1 cellular context compared by ENCODE assay signal in the genomic region with DNA sequence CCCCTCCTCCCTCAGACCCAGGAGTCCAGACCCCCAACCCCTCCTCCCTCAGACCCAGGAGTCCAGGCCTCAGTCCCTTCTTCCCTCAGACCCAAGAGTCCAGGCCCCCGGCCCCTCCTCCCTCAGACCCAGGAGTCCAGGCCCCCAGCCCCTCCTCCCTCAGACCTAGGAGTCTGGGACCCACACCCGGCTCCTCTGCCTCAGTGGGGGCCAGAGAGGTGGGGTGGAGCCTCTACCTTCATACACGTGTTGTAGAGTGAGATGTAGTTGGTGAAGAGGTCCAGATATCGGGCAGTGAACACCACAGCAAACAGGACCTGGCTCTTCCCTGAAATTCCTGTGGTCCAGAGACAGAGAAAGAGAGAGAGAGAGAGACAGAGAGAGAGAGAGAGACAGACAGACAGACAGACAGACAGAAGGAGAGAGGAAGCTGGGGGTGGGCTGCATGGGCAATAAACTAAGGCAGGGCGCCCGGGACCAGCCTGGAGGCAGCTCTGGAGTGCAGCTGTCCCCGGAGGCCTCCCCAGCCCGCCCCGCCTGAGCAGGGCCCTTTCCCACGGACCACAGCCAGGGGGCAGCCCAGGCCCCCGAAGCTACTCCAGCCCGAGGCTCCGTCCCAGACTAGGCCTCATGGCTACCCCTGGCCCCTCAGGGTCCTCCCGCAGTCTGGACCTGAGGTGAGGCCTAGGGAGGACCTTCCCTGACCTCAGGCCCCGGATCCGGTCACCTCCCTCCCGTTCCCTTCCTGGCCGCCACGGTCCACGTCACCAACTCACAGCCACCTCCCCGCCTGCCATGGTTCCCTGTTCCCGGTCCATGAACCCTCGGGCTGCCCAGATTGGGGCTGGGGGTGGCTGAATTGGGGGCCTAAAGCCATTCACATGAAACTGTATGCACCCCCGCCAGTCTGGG.
TF ChIP-seq lines count a peak whose summit lies in the region.

No MANE protein-coding gene starts in this region.

TF ChIP-seq in HepG2, 621 proteins besides CTCF, POLR2A, EP300 and RAD21 (continued from another document and continues in another):
- TF ChIP-seq, protein P1, sequence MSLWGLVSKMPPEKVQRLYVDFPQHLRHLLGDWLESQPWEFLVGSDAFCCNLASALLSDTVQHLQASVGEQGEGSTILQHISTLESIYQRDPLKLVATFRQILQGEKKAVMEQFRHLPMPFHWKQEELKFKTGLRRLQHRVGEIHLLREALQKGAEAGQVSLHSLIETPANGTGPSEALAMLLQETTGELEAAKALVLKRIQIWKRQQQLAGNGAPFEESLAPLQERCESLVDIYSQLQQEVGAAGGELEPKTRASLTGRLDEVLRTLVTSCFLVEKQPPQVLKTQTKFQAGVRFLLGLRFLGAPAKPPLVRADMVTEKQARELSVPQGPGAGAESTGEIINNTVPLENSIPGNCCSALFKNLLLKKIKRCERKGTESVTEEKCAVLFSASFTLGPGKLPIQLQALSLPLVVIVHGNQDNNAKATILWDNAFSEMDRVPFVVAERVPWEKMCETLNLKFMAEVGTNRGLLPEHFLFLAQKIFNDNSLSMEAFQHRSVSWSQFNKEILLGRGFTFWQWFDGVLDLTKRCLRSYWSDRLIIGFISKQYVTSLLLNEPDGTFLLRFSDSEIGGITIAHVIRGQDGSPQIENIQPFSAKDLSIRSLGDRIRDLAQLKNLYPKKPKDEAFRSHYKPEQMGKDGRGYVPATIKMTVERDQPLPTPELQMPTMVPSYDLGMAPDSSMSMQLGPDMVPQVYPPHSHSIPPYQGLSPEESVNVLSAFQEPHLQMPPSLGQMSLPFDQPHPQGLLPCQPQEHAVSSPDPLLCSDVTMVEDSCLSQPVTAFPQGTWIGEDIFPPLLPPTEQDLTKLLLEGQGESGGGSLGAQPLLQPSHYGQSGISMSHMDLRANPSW (CRISPR knock-in tag; IDR thresholded peaks at IDR 0.05; ENCODE audit: borderline replicate concordance), result no peak
- TF ChIP-seq, protein P2, sequence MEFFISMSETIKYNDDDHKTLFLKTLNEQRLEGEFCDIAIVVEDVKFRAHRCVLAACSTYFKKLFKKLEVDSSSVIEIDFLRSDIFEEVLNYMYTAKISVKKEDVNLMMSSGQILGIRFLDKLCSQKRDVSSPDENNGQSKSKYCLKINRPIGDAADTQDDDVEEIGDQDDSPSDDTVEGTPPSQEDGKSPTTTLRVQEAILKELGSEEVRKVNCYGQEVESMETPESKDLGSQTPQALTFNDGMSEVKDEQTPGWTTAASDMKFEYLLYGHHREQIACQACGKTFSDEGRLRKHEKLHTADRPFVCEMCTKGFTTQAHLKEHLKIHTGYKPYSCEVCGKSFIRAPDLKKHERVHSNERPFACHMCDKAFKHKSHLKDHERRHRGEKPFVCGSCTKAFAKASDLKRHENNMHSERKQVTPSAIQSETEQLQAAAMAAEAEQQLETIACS (CRISPR knock-in tag; IDR thresholded peaks at IDR 0.05), result peak; percentile 33; the same call in 1 of the 2 replicates
- TF ChIP-seq NR2F1 (CRISPR knock-in tag; IDR thresholded peaks at IDR 0.05) (0 out of 4 replicates have a peak, but pooled peaks of 1 of the 2 experiments have one; percentile 21), ZBTB7A (CRISPR knock-in tag; IDR thresholded peaks at IDR 0.05) (no peak; the same call in 1 of the 2 replicates), ZNF768 (CRISPR knock-in tag; IDR thresholded peaks at IDR 0.05) (peak; percentile 79), HHEX (CRISPR knock-in tag; IDR thresholded peaks at IDR 0.05) (no peak), ZNF569 (CRISPR knock-in tag; IDR thresholded peaks at IDR 0.05; ENCODE audit: borderline replicate concordance) (no peak), GATAD1 (CRISPR knock-in tag; IDR thresholded peaks at IDR 0.05) (peak; percentile 54), KAT7 (CRISPR knock-in tag; IDR thresholded peaks at IDR 0.05; ENCODE audit: borderline replicate concordance) (peak; percentile 83), ZMYM3 (CRISPR knock-in tag; IDR thresholded peaks at IDR 0.05) (no peak), ZNF460 (CRISPR knock-in tag; IDR thresholded peaks at IDR 0.05; ENCODE audit: borderline replicate concordance) (no peak), NFIC (IDR thresholded peaks at IDR 0.05; ENCODE audit: low read length) (no peak), PAF1 (CRISPR knock-in tag; IDR thresholded peaks at IDR 0.05) (no peak), YEATS4 (CRISPR knock-in tag; IDR thresholded peaks at IDR 0.05; ENCODE audit: borderline replicate concordance) (peak; percentile 84), ZBTB21 (CRISPR knock-in tag; IDR thresholded peaks at IDR 0.05) (no peak), RBM22 (optimal IDR thresholded peaks at IDR 0.05; ENCODE audit: low read length) (peak; percentile 18), NCOA1 (CRISPR knock-in tag; IDR thresholded peaks at IDR 0.05) (0 out of 2 replicates have a peak, but pooled peaks have one; percentile 61), ZNF563 (CRISPR knock-in tag; IDR thresholded peaks at IDR 0.05) (peak; percentile 83; the same call in 1 of the 2 replicates), ONECUT2 (CRISPR knock-in tag; IDR thresholded peaks at IDR 0.05) (no peak), ZBTB20 (CRISPR knock-in tag; IDR thresholded peaks at IDR 0.05; ENCODE audit: borderline replicate concordance, low read depth) (peak; percentile 20; the same call in 1 of the 2 replicates), ZMYM2 (CRISPR knock-in tag; IDR thresholded peaks at IDR 0.05) (peak; percentile 16; the same call in 1 of the 2 replicates), NBN (conservative IDR thresholded peaks at IDR 0.05) (no peak), HCFC1 (IDR thresholded peaks at IDR 0.05; ENCODE audit: low read depth, low read length) (no peak), ZNF720 (CRISPR knock-in tag; IDR thresholded peaks at IDR 0.05) (0 out of 2 replicates have a peak, but pooled peaks have one; percentile 47), JUN (CRISPR knock-in tag; IDR thresholded peaks at IDR 0.05) (no peak), SMAD1 (CRISPR knock-in tag; IDR thresholded peaks at IDR 0.05; ENCODE audit: borderline replicate concordance, low read depth) (no peak)
- TF ChIP-seq, protein P3, sequence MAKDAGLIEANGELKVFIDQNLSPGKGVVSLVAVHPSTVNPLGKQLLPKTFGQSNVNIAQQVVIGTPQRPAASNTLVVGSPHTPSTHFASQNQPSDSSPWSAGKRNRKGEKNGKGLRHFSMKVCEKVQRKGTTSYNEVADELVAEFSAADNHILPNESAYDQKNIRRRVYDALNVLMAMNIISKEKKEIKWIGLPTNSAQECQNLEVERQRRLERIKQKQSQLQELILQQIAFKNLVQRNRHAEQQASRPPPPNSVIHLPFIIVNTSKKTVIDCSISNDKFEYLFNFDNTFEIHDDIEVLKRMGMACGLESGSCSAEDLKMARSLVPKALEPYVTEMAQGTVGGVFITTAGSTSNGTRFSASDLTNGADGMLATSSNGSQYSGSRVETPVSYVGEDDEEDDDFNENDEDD (CRISPR knock-in tag; IDR thresholded peaks at IDR 0.05; ENCODE audit: borderline replicate concordance), result no peak
- TF ChIP-seq, protein P4, sequence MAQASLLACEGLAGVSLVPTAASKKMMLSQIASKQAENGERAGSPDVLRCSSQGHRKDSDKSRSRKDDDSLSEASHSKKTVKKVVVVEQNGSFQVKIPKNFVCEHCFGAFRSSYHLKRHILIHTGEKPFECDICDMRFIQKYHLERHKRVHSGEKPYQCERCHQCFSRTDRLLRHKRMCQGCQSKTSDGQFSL (CRISPR knock-in tag; IDR thresholded peaks at IDR 0.05), result 0 out of 2 replicates have a peak, but pooled peaks have one; percentile 57
- TF ChIP-seq, protein P5, sequence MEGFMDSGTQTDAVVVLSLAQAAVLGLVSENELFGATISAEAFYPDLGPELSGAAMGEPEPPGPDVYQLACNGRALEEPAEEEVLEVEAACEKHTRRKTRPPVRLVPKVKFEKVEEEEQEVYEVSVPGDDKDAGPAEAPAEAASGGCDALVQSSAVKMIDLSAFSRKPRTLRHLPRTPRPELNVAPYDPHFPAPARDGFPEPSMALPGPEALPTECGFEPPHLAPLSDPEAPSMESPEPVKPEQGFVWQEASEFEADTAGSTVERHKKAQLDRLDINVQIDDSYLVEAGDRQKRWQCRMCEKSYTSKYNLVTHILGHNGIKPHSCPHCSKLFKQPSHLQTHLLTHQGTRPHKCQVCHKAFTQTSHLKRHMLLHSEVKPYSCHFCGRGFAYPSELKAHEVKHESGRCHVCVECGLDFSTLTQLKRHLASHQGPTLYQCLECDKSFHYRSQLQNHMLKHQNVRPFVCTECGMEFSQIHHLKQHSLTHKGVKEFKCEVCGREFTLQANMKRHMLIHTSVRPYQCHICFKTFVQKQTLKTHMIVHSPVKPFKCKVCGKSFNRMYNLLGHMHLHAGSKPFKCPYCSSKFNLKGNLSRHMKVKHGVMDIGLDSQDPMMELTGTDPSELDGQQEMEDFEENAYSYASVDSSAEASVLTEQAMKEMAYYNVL (CRISPR knock-in tag; IDR thresholded peaks at IDR 0.05; ENCODE audit: borderline replicate concordance), result no peak
- TF ChIP-seq, protein P6, sequence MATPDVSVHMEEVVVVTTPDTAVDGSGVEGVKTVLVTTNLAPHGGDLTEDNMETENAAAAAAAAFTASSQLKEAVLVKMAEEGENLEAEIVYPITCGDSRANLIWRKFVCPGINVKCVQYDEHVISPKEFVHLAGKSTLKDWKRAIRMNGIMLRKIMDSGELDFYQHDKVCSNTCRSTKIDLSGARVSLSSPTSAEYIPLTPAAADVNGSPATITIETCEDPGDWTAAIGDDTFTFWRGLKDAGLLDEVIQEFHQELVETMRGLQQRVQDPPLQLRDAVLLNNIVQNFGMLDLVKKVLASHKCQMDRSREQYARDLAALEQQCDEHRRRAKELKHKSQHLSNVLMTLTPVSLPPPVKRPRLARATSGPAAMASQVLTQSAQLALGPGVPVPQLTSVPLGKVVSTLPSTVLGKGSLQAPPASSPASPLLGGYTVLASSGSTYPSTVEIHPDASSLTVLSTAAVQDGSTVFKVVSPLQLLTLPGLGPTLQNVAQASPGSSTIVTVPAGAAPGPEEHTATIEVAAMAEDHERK (CRISPR knock-in tag; IDR thresholded peaks at IDR 0.05; ENCODE audit: low read depth), result no peak
- TF ChIP-seq, protein P7, sequence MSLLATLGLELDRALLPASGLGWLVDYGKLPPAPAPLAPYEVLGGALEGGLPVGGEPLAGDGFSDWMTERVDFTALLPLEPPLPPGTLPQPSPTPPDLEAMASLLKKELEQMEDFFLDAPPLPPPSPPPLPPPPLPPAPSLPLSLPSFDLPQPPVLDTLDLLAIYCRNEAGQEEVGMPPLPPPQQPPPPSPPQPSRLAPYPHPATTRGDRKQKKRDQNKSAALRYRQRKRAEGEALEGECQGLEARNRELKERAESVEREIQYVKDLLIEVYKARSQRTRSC (CRISPR knock-in tag; IDR thresholded peaks at IDR 0.05; ENCODE audit: low read depth), result no peak
- TF ChIP-seq, protein P8, sequence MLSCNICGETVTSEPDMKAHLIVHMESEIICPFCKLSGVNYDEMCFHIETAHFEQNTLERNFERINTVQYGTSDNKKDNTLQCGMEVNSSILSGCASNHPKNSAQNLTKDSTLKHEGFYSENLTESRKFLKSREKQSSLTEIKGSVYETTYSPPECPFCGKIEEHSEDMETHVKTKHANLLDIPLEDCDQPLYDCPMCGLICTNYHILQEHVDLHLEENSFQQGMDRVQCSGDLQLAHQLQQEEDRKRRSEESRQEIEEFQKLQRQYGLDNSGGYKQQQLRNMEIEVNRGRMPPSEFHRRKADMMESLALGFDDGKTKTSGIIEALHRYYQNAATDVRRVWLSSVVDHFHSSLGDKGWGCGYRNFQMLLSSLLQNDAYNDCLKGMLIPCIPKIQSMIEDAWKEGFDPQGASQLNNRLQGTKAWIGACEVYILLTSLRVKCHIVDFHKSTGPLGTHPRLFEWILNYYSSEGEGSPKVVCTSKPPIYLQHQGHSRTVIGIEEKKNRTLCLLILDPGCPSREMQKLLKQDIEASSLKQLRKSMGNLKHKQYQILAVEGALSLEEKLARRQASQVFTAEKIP (CRISPR knock-in tag; IDR thresholded peaks at IDR 0.05; ENCODE audit: borderline replicate concordance), result no peak
- TF ChIP-seq, protein P9, sequence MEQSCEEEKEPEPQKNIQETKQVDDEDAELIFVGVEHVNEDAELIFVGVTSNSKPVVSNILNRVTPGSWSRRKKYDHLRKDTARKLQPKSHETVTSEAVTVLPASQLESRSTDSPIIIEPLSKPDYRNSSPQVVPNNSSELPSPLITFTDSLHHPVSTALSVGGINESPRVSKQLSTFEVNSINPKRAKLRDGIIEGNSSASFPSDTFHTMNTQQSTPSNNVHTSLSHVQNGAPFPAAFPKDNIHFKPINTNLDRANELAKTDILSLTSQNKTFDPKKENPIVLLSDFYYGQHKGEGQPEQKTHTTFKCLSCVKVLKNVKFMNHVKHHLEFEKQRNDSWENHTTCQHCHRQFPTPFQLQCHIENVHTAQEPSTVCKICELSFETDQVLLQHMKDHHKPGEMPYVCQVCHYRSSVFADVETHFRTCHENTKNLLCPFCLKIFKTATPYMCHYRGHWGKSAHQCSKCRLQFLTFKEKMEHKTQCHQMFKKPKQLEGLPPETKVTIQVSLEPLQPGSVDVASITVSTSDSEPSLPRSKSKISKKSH (CRISPR knock-in tag; IDR thresholded peaks at IDR 0.05; ENCODE audit: borderline replicate concordance), result peak; percentile 17; the same call in 1 of the 2 replicates
- TF ChIP-seq, protein P10, sequence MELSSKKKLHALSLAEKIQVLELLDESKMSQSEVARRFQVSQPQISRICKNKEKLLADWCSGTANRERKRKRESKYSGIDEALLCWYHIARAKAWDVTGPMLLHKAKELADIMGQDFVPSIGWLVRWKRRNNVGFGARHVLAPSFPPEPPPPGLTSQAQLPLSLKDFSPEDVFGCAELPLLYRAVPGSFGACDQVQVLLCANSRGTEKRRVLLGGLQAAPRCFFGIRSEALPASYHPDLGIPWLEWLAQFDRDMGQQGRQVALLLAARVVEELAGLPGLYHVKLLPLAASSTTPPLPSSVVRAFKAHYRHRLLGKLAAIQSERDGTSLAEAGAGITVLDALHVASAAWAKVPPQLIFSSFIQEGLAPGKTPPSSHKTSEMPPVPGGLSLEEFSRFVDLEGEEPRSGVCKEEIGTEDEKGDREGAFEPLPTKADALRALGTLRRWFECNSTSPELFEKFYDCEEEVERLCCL (CRISPR knock-in tag; IDR thresholded peaks at IDR 0.05; ENCODE audit: borderline replicate concordance), result no peak
- TF ChIP-seq, protein P11, sequence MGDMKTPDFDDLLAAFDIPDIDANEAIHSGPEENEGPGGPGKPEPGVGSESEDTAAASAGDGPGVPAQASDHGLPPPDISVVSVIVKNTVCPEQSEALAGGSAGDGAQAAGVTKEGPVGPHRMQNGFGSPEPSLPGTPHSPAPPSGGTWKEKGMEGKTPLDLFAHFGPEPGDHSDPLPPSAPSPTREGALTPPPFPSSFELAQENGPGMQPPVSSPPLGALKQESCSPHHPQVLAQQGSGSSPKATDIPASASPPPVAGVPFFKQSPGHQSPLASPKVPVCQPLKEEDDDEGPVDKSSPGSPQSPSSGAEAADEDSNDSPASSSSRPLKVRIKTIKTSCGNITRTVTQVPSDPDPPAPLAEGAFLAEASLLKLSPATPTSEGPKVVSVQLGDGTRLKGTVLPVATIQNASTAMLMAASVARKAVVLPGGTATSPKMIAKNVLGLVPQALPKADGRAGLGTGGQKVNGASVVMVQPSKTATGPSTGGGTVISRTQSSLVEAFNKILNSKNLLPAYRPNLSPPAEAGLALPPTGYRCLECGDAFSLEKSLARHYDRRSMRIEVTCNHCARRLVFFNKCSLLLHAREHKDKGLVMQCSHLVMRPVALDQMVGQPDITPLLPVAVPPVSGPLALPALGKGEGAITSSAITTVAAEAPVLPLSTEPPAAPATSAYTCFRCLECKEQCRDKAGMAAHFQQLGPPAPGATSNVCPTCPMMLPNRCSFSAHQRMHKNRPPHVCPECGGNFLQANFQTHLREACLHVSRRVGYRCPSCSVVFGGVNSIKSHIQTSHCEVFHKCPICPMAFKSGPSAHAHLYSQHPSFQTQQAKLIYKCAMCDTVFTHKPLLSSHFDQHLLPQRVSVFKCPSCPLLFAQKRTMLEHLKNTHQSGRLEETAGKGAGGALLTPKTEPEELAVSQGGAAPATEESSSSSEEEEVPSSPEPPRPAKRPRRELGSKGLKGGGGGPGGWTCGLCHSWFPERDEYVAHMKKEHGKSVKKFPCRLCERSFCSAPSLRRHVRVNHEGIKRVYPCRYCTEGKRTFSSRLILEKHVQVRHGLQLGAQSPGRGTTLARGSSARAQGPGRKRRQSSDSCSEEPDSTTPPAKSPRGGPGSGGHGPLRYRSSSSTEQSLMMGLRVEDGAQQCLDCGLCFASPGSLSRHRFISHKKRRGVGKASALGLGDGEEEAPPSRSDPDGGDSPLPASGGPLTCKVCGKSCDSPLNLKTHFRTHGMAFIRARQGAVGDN (CRISPR knock-in tag; IDR thresholded peaks at IDR 0.05), result peak; percentile 86
